ENCODE assay signal across 5 cellular contexts in genomic region chr1:219872538-219872937, GRCh38. TPM values are rescaled to one million over a fixed set of nuclear protein-coding genes. Genes with fewer than 3 reads are reported as not detected.
"Had no signal": no experiment of that assay in that cellular context is flagged by ENCODE, and none has a peak within 500 bp of the region (broad histone marks: within the 10 kb centered on the region; RNA-seq: fewer than 3 reads in every experiment).

No MANE protein-coding gene starts in this region.

RNA-seq across cellular contexts. Expression of gene SLC30A10, which starts 55.8 kb away (rescaled TPM):
- total RNA-seq: GM23248, H4, HFFc6, HT1080 had no signal
- polyA plus RNA-seq: GM23248, IgD-negative memory B cell had no signal
